In the genomic region with DNA sequence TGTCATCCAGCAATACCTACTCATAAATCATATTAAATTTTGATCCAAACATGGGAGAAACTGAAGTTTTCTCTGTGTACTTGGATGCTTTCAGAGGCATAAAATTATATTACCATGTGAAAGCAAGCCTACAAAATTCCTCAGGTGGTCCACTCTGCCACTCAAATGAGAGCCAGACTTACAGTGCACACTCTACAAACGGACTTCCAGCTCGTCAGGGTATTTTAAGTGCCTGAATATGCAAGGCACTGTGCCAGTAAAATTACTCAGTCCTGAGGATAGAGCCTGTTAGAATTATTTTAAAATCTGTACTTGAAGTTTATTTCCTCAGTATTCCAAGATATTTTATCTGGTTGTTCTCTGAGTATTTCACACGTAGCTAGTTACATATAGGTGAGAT, we compare ENCODE assay signal across 14 cellular contexts. TPM values are rescaled to one million over a fixed set of nuclear protein-coding genes. Genes with fewer than 3 reads are reported as not detected.
DNase-seq lines count a peak whose midpoint lies in the region; ATAC-seq, FAIRE-seq and TF ChIP-seq lines count a peak whose summit lies in the region.
"Had no signal": no experiment of that assay in that cellular context is flagged by ENCODE, and none has a peak within 500 bp of the region (broad histone marks: within the 10 kb centered on the region; RNA-seq: fewer than 3 reads in every experiment).

No MANE protein-coding gene starts in this region.

- in situ Hi-C loops in astrocyte of the spinal cord (cut with HindIII; ENCODE audit: low sequenced_read_pairs) = no loop called here
- in situ Hi-C loops in HAP-1 (cut with MboI; ENCODE audit: low sequenced_read_pairs) = no loop called here

- H3K4me3 ChIP-seq in HEK293 (ENCODE audit: low read depth, low read length) = no peak overlapping the region
- no peak overlapping the region for H3K4me3 ChIP-seq in astrocyte of the spinal cord (ENCODE audit: low read depth, low read length)
- no peak overlapping the region for H3K4me3 ChIP-seq in left ventricle myocardium inferior
- H3K4me3 ChIP-seq in HAP-1 = no peak overlapping the region
- H3K4me3 ChIP-seq: smooth muscle cell had no signal

- DNase-seq in A172 (ENCODE audit: low spot score) (peak; percentile 37), astrocyte of the spinal cord (ENCODE audit: low read depth, low spot score) (peak; percentile 74), left ventricle myocardium inferior (no peak), HAP-1 (ENCODE audit: low spot score in 2 of 2) (no peak), NCI-H2227 (lab: John Stamatoyannopoulos, UW; ENCODE audit: unreplicated experiment) (no peak), D721Med (ENCODE audit: insufficient read length, low spot score) (no peak)
- DNase-seq: activated CD8-positive, alpha-beta memory T cell treated with anti-CD3 and anti-CD28 coated beads, Interleukin-2, amount 50 U/mL, for 4 hours; amniotic stem cell; NCI-H2227 treated with DMSO at 0.1 percent for 48 hours; RPMI8226 had no signal

- intact Hi-C loops in left ventricle myocardium inferior (cut with micrococcal nuclease) = loop anchor here (10.0 kb wide), 1 partner anchor 53 kb away; the partner anchor contains the start of gene TENT4B

- no peak for TF ChIP-seq CTCF in HEK293 (tag by site-specific recombination; IDR thresholded peaks at IDR 0.05)
- TF ChIP-seq CTCF in astrocyte of the spinal cord (IDR thresholded peaks at IDR 0.05; ENCODE audit: low read depth, low read length) = no peak
- TF ChIP-seq CTCF in left ventricle myocardium inferior (IDR thresholded peaks at IDR 0.05; ENCODE audit: borderline replicate concordance) = no peak
- no peak for TF ChIP-seq CTCF in D721Med (IDR thresholded peaks at IDR 0.05; ENCODE audit: insufficient read depth, missing control alignments)

- no peaks in the 10 kb centered on the region for H3K27me3 ChIP-seq in left ventricle myocardium inferior (ENCODE audit: low read depth)
- no peaks in the 10 kb centered on the region for H3K27me3 ChIP-seq in HAP-1 (ENCODE audit: low read depth)

- H3K4me1 ChIP-seq in HEK293 (ENCODE audit: control insufficient read depth, insufficient read depth, low read length) = peaks cover 26% of the 10 kb centered on the region
- H3K4me1 ChIP-seq in left ventricle myocardium inferior = peaks cover 77% of the 10 kb centered on the region
- peaks cover 35% of the 10 kb centered on the region for H3K4me1 ChIP-seq in HAP-1

- H3K9me3 ChIP-seq in HEK293 (ENCODE audit: control insufficient read depth, insufficient read depth, low read depth, low read length) (no peaks in the 10 kb centered on the region), left ventricle myocardium inferior (replicated peaks) (no peaks in the 10 kb centered on the region), HAP-1 (no peaks in the 10 kb centered on the region)

- CTCF ChIA-PET in HEK293 (lab: Yijun Ruan, JAX) = interaction anchor here (0.6 to 6.9 kb wide), 5 partner anchors 47 to 140 kb away, joined by 3 to 70 read pairs (median 4); partner anchors contain the start of gene HEATR3

- POLR2A ChIA-PET in HEK293 (lab: Yijun Ruan, JAX) = interaction anchor here (1.9 kb wide), 1 partner anchor 183 kb away, joined by 5 read pairs; the partner anchor contains the start of gene CNEP1R1

- H3K36me3 ChIP-seq in HEK293 (ENCODE audit: control insufficient read depth in 2 of 2, insufficient read depth in 1 of 2, low read length in 2 of 2) (peaks cover 0 to 15% of the 10 kb centered on the region in 2 experiments; a peak in 1 of 3 replicates), left ventricle myocardium inferior (peaks cover 8% of the 10 kb centered on the region), HAP-1 (replicated peaks) (peaks cover 7% of the 10 kb centered on the region; the same call in 1 of the 2 replicates)

- no peak for FAIRE-seq in D721Med (lab: Jason Lieb, UNC)
- FAIRE-seq: TTC549 had no signal

- no peak for ATAC-seq in GM19324 (IDR thresholded peaks at IDR 0.05; ENCODE audit: low FRiP score, unreplicated experiment)

- H3K27ac ChIP-seq in HEK293 (ENCODE audit: extremely low read depth, low read depth, low read length) (no peak overlapping the region), left ventricle myocardium inferior (replicated peaks) (peak overlapping the region; percentile 36)

TF ChIP-seq in HEK293, 187 proteins besides CTCF, POLR2A, EP300 and RAD21:
- TF ChIP-seq SCRT2 (tag by site-specific recombination; IDR thresholded peaks at IDR 0.05) = peak; percentile 83
- 0 out of 2 replicates have a peak, but pooled peaks have one; percentile 11 for TF ChIP-seq ZNF600 (tag by site-specific recombination; IDR thresholded peaks at IDR 0.05)
- TF ChIP-seq SCRT1 (tag by site-specific recombination; IDR thresholded peaks at IDR 0.05; ENCODE audit: borderline replicate concordance) = peak; percentile 81
- peak; percentile 34; the same call in 1 of the 2 replicates for TF ChIP-seq PRDM6 (tag by site-specific recombination; IDR thresholded peaks at IDR 0.05)
- TF ChIP-seq BCL11B (tag by site-specific recombination; IDR thresholded peaks at IDR 0.05; ENCODE audit: low read depth) = no peak
- TF ChIP-seq SP7 (tag by site-specific recombination; IDR thresholded peaks at IDR 0.05) = no peak
TF ChIP-seq in HEK293: peak in this region for 4.

RNA-seq across cellular contexts. Expression of gene TENT4B, which starts 54.5 kb away (rescaled TPM):
- total RNA-seq in A172 (2014; rRNA removed; shearing (Covaris generic)) = 7.4 and 11.2 TPM in 2 replicates
- 7.5 TPM for total RNA-seq in left ventricle myocardium inferior

RNA-seq across cellular contexts. Expression of gene ADCY7, which starts 58.7 kb away (rescaled TPM):
- total RNA-seq in A172 (2014; rRNA removed; shearing (Covaris generic)) = 13.8 and 17.7 TPM in 2 replicates
- total RNA-seq in left ventricle myocardium inferior = 9.7 TPM

Comparison
In these comparisons a context has a peak if more than half of its experiments do, and no peak if none do; other contexts are left out.
1. DNase-seq: peak in A172 (single experiment) and astrocyte of the spinal cord (single experiment); none in left ventricle myocardium inferior (single experiment), HAP-1 (0 of 2), NCI-H2227 (single experiment) and D721Med (single experiment).